8 cellular contexts compared by ENCODE assay signal in genomic region chrX:40097101-40097491, GRCh38. TPM values are rescaled to one million over a fixed set of nuclear protein-coding genes. Genes with fewer than 3 reads are reported as not detected.
DNase-seq lines count a peak whose midpoint lies in the region; ATAC-seq and TF ChIP-seq lines count a peak whose summit lies in the region.

No MANE protein-coding gene starts in this region.

- H3K36me3 ChIP-seq in BLaER1 (peaks cover 11% of the 10 kb centered on the region; the same call in 1 of the 2 replicates), KOPT-K1 (ENCODE audit: insufficient read depth, low read length) (0 out of 2 replicates have a peak, but pooled peaks cover 5% of the 10 kb centered on the region)

- H3K4me2 ChIP-seq in BLaER1, result peak overlapping the region; percentile 93; the same call in 1 of the 2 replicates

- peaks cover 0 to 5% (median 0%) of the 10 kb centered on the region in 7 donors for H3K9me3 Mint-ChIP-seq in naive B cell

- H4K20me1 ChIP-seq in BLaER1, result peaks cover 82% of the 10 kb centered on the region

- H3K4me1 Mint-ChIP-seq in naive B cell, result peaks cover 32 to 43% (median 42%) of the 10 kb centered on the region in 3 donors

- ATAC-seq in naive B cell (ENCODE audit: low read depth in 2 of 2) (peak in 1 of 2 donors; percentile 0), HG03097 (IDR thresholded peaks at IDR 0.05; ENCODE audit: low FRiP score, unreplicated experiment) (no peak)

- H3K4me3 ChIP-seq in BLaER1 (peak overlapping the region; percentile 72), cardiac fibroblast (replicated peaks in 1 of 2; ENCODE audit: low read depth in 2 of 2, low read length in 2 of 2) (peak overlapping the region; percentile 58 to 64)

- H3K9me3 ChIP-seq in BLaER1, result peaks cover 54% of the 10 kb centered on the region
- no peaks in the 10 kb centered on the region for H3K9me3 ChIP-seq in KOPT-K1 (ENCODE audit: insufficient read depth, low read length, poor library complexity, severe bottlenecking)

- H3K4me1 ChIP-seq in BLaER1, result peaks cover 63% of the 10 kb centered on the region

- H3K9ac ChIP-seq in BLaER1, result peak overlapping the region; percentile 80; the same call in 1 of the 2 replicates

- no peaks in the 10 kb centered on the region for H3K36me3 Mint-ChIP-seq in naive B cell

- peak overlapping the region in 4 of 6 donors; percentile 79 to 95 (median 94) for H3K27ac Mint-ChIP-seq in naive B cell

- TF ChIP-seq CTCF in cardiac fibroblast (IDR thresholded peaks at IDR 0.05; ENCODE audit: low read depth, low read length), result no peak

- H3K27me3 ChIP-seq in BLaER1, result peaks cover 47% of the 10 kb centered on the region

- H3K4me3 Mint-ChIP-seq in naive B cell, result peak overlapping the region; percentile 88 to 97 (median 92)

- H3K27ac ChIP-seq in BLaER1, result no peak overlapping the region; the same call in 1 of the 2 replicates
- H3K27ac ChIP-seq in KOPT-K1 (ENCODE audit: low read depth, low read length, poor library complexity, severe bottlenecking), result peak overlapping the region; percentile 78

- peaks cover 0 to 13% (median 0%) of the 10 kb centered on the region in 3 donors for H3K27me3 Mint-ChIP-seq in naive B cell

- peak in 1 of 2 donors; percentile 11 for DNase-seq in cardiac fibroblast (ENCODE audit: low read depth in 2 of 2)
- no peak for DNase-seq in naive B cell
- DNase-seq in KG1 (lab: John Stamatoyannopoulos, UW), result no peak
- no peak for DNase-seq in SW 1271 (lab: John Stamatoyannopoulos, UW)
- DNase-seq in NCI-H2107 (lab: John Stamatoyannopoulos, UW), result no peak

RNA-seq across cellular contexts. Expression of gene BCOR, which starts 0.7 kb away (rescaled TPM):
- polyA plus RNA-seq in naive B cell (ENCODE audit: low read depth in 6 of 6), result 10 to 100 TPM in 2 of 6 donors, 1 to 10 TPM in 4; 3.4 to 15.5 (median 7.8) TPM
